8 cellular contexts compared by ENCODE assay signal in the genomic region with DNA sequence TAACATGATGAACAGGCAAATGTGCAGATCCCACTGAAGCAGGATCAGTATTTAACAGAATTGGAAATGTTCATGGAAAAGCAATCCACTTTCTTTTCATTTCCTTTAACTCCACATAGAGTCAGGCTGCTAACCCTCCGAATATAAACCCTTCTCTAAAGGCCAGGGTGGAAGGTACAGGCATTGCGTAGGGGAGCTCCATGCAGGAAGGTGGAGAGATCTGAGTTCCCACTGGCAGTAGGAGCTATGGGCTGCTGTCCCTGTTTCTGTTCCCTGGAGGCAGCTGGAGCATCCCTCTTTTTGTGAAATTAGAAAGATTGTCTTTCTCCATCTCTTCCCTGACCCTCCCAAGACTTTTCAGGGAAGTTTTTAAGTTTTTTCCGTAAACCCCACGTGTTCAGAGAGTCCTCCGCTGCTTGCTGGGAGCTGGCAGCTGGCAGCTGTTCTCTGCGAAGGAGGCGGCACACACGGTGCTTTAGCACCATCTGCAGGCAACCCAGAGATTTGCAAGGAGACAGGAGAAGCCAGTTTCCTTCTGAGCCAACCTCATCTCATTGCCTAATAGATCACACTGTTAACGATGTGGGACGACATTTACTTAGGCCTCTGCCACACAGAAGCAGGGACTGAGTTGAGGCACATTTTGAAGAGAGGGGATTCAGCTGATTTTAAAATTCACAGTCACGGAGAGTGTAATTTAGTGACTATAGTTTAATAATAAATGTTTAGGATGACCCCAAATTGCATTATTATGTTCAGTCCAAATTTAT. TPM values are rescaled to one million over a fixed set of nuclear protein-coding genes. Genes with fewer than 3 reads are reported as not detected.
DNase-seq lines count a peak whose midpoint lies in the region; ATAC-seq, FAIRE-seq and TF ChIP-seq lines count a peak whose summit lies in the region.

No MANE protein-coding gene starts in this region.

- H3K27me3 ChIP-seq in HepG2 (ENCODE audit: control insufficient read depth in 1 of 2, insufficient read depth in 2 of 2, low read length in 2 of 2): no peaks in the 10 kb centered on the region

- H3K79me2 ChIP-seq in HepG2 (ENCODE audit: insufficient read depth, low read length): no peaks in the 10 kb centered on the region

- in situ Hi-C loops in HepG2 (cut with HindIII; ENCODE audit: extremely low pct_ligation_motif_present, low pct_unique_long_range_greater_than_20kb): loop anchor here (10.0 kb wide), 1 partner anchor 1015 kb away; no protein-coding TSS in a partner anchor

- no peak overlapping the region for H3K9ac ChIP-seq in HepG2 (ENCODE audit: insufficient read depth, low read depth, low read length)

- CTCF ChIA-PET in HepG2 (lab: Yijun Ruan, JAX; ENCODE audit: low intra/inter-chr PET ratio, low total read pairs): interaction anchor here (0.9 kb wide), 1 partner anchor 1020 kb away, joined by 3 read pairs; no protein-coding TSS in a partner anchor

- 0 out of 6 replicates have a peak overlapping the region, but pooled peaks of 1 of the 3 experiments have one; percentile 6 for H3K4me3 ChIP-seq in HepG2 (replicated peaks in 1 of 3; ENCODE audit: insufficient read depth in 1 of 3, low read depth in 2 of 3, low read length in 3 of 3)

- intact Hi-C loops in HepG2 (cut with micrococcal nuclease; ENCODE audit: unreplicated experiment): loop anchor here (1.0 to 10.0 kb wide), 3 partner anchors 835 to 1242 kb away; no protein-coding TSS in a partner anchor

- H3K4me1 ChIP-seq in HepG2 (ENCODE audit: insufficient read depth, low read length): peaks cover 6% of the 10 kb centered on the region

- TF ChIP-seq POLR2A in HepG2 (IDR thresholded peaks at IDR 0.05; ENCODE audit: insufficient read depth in 1 of 2, low read depth in 2 of 2, low read length in 2 of 2): no peak

- peak overlapping the region; percentile 64 for H2AFZ ChIP-seq in HepG2 (ENCODE audit: low read length)

- peak; percentile 94 for FAIRE-seq in HepG2 (lab: Jason Lieb, UNC)

- no peak for TF ChIP-seq EP300 in HepG2 (IDR thresholded peaks at IDR 0.05; ENCODE audit: low read depth in 2 of 2, low read length in 2 of 2)
- TF ChIP-seq EP300 in HepG2 (CRISPR knock-in tag; IDR thresholded peaks at IDR 0.05; ENCODE audit: borderline replicate concordance): no peak

- POLR2A ChIA-PET in HepG2 (lab: Yijun Ruan, JAX): interaction anchor here (0.8 to 1.9 kb wide), 4 partner anchors 28 to 975 kb away, joined by 3 to 13 read pairs (median 4); a partner anchor contains a TSS

- no peaks in the 10 kb centered on the region for H3K9me3 ChIP-seq in HepG2 (ENCODE audit: low read length)

- no TSS peak for BruUV-seq in HepG2 (replicated peaks; lab: Mats Ljungman, UMichigan)

- H4K20me1 ChIP-seq in HepG2 (ENCODE audit: insufficient read depth, low read length): no peaks in the 10 kb centered on the region

- H3K27ac ChIP-seq in HepG2 (ENCODE audit: extremely low read length, insufficient read depth, low read length): no peak overlapping the region

- DNase-seq in C1 segment of cervical spinal cord (lab: John Stamatoyannopoulos, UW) (peak in 12 of 14 donors; percentile 30 to 79 (median 65)), GM19240 (ENCODE audit: insufficient read length, low spot score) (peak; percentile 69), NCI-H510A treated with DMSO at 0.1 percent for 48 hours (lab: John Stamatoyannopoulos, UW) (peak; percentile 95), dedifferentiated amniotic fluid mesenchymal stem cell (ENCODE audit: extremely low spot score) (peak; percentile 86), HepG2 (ENCODE audit: low spot score) (peak; percentile 66)
- DNase-seq in activated CD4-positive, alpha-beta T cell treated with anti-CD3 and anti-CD28 coated beads for 4 hours: peak; percentile 54 to 65
- DNase-seq in stimulated activated CD4-positive, alpha-beta T cell treated with anti-CD3 and anti-CD28 coated beads, Interleukin-4, amount 100 ng/mL, for 1 hour: peak; percentile 64

- TF ChIP-seq RAD21 in HepG2 (CRISPR knock-in tag; IDR thresholded peaks at IDR 0.05): peak; percentile 97

- no peaks in the 10 kb centered on the region; a peak in 1 of 5 replicates for H3K36me3 ChIP-seq in HepG2 (replicated peaks in 1 of 2; ENCODE audit: control insufficient read depth in 1 of 2, insufficient read depth in 2 of 2, low read length in 2 of 2)

- WGBS in HepG2 (ENCODE audit: low lambda C conversion rate): 15% methylated on average over 11 of the region's 11 CpGs

- peak overlapping the region; percentile 59 for H3K4me2 ChIP-seq in HepG2 (ENCODE audit: low read depth, low read length)

- peak; percentile 90 for ATAC-seq in HG03442 (IDR thresholded peaks at IDR 0.05; ENCODE audit: unreplicated experiment)
- ATAC-seq in HepG2: peak; percentile 96

- peak; percentile 97 for TF ChIP-seq CTCF in HepG2 (CRISPR knock-in tag; IDR thresholded peaks at IDR 0.05)

TF ChIP-seq in HepG2, 621 proteins besides CTCF, POLR2A, EP300 and RAD21 (continues in another document):
- TF ChIP-seq, protein P1, sequence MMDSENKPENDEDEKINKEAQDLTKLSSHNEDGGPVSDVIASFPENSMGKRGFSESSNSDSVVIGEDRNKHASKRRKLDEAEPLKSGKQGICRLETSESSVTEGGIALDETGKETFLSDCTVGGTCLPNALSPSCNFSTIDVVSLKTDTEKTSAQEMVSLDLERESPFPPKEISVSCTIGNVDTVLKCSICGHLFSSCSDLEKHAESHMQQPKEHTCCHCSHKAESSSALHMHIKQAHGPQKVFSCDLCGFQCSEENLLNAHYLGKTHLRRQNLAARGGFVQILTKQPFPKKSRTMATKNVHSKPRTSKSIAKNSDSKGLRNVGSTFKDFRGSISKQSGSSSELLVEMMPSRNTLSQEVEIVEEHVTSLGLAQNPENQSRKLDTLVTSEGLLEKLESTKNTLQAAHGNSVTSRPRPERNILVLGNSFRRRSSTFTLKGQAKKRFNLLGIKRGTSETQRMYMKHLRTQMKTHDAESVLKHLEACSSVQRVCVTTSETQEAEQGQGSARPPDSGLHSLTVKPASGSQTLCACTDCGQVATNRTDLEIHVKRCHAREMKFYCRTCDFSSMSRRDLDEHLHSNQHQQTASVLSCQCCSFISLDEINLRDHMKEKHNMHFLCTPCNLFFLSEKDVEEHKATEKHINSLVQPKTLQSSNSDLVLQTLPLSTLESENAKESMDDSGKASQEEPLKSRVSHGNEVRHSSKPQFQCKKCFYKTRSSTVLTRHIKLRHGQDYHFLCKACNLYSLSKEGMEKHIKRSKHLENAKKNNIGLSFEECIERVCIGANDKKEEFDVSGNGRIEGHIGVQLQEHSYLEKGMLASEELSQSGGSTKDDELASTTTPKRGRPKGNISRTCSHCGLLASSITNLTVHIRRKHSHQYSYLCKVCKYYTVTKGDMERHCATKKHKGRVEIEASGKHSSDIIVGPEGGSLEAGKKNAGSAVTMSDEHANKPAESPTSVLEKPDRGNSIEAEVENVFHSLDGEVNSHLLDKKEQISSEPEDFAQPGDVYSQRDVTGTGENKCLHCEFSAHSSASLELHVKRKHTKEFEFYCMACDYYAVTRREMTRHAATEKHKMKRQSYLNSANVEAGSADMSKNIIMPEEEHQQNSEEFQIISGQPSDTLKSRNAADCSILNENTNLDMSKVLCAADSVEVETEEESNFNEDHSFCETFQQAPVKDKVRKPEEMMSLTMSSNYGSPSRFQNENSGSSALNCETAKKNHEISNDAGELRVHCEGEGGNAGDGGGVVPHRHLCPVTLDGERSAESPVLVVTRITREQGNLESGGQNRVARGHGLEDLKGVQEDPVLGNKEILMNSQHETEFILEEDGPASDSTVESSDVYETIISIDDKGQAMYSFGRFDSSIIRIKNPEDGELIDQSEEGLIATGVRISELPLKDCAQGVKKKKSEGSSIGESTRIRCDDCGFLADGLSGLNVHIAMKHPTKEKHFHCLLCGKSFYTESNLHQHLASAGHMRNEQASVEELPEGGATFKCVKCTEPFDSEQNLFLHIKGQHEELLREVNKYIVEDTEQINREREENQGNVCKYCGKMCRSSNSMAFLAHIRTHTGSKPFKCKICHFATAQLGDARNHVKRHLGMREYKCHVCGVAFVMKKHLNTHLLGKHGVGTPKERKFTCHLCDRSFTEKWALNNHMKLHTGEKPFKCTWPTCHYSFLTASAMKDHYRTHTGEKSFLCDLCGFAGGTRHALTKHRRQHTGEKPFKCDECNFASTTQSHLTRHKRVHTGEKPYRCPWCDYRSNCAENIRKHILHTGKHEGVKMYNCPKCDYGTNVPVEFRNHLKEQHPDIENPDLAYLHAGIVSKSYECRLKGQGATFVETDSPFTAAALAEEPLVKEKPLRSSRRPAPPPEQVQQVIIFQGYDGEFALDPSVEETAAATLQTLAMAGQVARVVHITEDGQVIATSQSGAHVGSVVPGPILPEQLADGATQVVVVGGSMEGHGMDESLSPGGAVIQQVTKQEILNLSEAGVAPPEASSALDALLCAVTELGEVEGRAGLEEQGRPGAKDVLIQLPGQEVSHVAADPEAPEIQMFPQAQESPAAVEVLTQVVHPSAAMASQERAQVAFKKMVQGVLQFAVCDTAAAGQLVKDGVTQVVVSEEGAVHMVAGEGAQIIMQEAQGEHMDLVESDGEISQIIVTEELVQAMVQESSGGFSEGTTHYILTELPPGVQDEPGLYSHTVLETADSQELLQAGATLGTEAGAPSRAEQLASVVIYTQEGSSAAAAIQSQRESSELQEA (CRISPR knock-in tag; IDR thresholded peaks at IDR 0.05; ENCODE audit: not compliant biosample characterization): no peak

RNA-seq across cellular contexts. Expression of a gene that starts 55.4 kb away (rescaled TPM):
- 24.2 and 48.0 TPM in 2 replicates for total RNA-seq in HepG2 (2016; rRNA removed; fragmentation: Illumina TruSeq; extraction: Trizol)
- total RNA-seq in HepG2 (2016; cell fraction: cytosol; rRNA removed; fragmentation: Illumina TruSeq; extraction: Trizol; ENCODE audit: low read depth): 3.4 and 4.4 TPM in 2 replicates
- 24.0 and 49.5 TPM in 2 replicates for total RNA-seq in HepG2 (2016; cell fraction: insoluble cytoplasmic fraction; rRNA removed; fragmentation: Illumina TruSeq; extraction: Trizol)
- 5.4 and 6.7 TPM in 2 replicates for total RNA-seq in HepG2 (2016; cell fraction: membrane; rRNA removed; fragmentation: Illumina TruSeq; extraction: Trizol)
- total RNA-seq in HepG2 (2016; cell fraction: nucleus; rRNA removed; fragmentation: Illumina TruSeq; extraction: Trizol): 33.3 and 34.9 TPM in 2 replicates
- 9.1 and 11.3 TPM in 2 replicates for polyA plus RNA-seq in HepG2 (2011; rRNA removed)
- 3.4 and 5.6 TPM in 2 replicates for polyA plus RNA-seq in HepG2 (2011; cell fraction: cytosol; rRNA removed)
- 7.2 and 9.6 TPM in 2 replicates for polyA plus RNA-seq in HepG2 (2011; cell fraction: nucleus; rRNA removed)
- 15.5 and 22.6 TPM in 2 replicates for polyA plus RNA-seq in HepG2 (2012)
- polyA plus RNA-seq in HepG2 (2016; cell fraction: cytosol; fragmentation: Illumina TruSeq; extraction: Trizol; ENCODE audit: low read depth): 0.50 and 0.60 TPM in 2 replicates
- 29.1 and 32.7 TPM in 2 replicates for polyA plus RNA-seq in HepG2 (2016; cell fraction: insoluble cytoplasmic fraction; fragmentation: Illumina TruSeq; extraction: Trizol; ENCODE audit: low read depth)
- polyA plus RNA-seq in HepG2 (2016; cell fraction: membrane; fragmentation: Illumina TruSeq; extraction: Trizol; ENCODE audit: low read depth): 2.0 TPM in 2 replicates
- polyA plus RNA-seq in HepG2 (2016; cell fraction: nucleus; fragmentation: Illumina TruSeq; extraction: Trizol; ENCODE audit: insufficient read depth, low read depth): 33.8 and 35.1 TPM in 2 replicates
- 3.9 and 27.1 TPM in 2 replicates for polyA minus RNA-seq in HepG2 (2011; rRNA and poly(A)+ RNA removed; ENCODE audit: low replicate concordance)
- 11.6 and 19.9 TPM in 2 replicates for polyA minus RNA-seq in HepG2 (2011; cell fraction: cytosol; rRNA and poly(A)+ RNA removed)
- polyA minus RNA-seq in HepG2 (2011; cell fraction: nucleus; rRNA and poly(A)+ RNA removed): 46.5 and 48.3 TPM in 2 replicates
